In genomic region chr2:139574371-139574770, GRCh38 we compare ENCODE assay signal across 18 cellular contexts.
"Had no signal": no experiment of that assay in that cellular context is flagged by ENCODE, and none has a peak within 500 bp of the region (broad histone marks: within the 10 kb centered on the region; RNA-seq: fewer than 3 reads in every experiment).

No MANE protein-coding gene starts in this region.

- H3K9me3 ChIP-seq: esophagus muscularis mucosa, lower lobe of right lung, mucosa of descending colon had no signal

- H3K36me3 ChIP-seq: esophagus muscularis mucosa, heart right ventricle, left lung, lower lobe of right lung had no signal

- H3K4me3 ChIP-seq: coronary artery, dorsolateral prefrontal cortex, esophagus muscularis mucosa, heart right ventricle, left lung, lower lobe of right lung, mucosa of descending colon had no signal

- DNase-seq: dermis blood vessel endothelial cell; effector CD4-positive, alpha-beta T cell; effector memory CD4-positive, alpha-beta T cell; foreskin keratinocyte; glutamatergic neuron; head of caudate nucleus; heart right ventricle; hippocampal formation; left cardiac atrium; left lung; left ventricle myocardium superior; lower lobe of right lung; mesenchymal stem cell; mucosa of descending colon; naive thymus-derived CD4-positive, alpha-beta T cell had no signal

- H3K27me3 ChIP-seq: dorsolateral prefrontal cortex, esophagus muscularis mucosa, foreskin keratinocyte, heart right ventricle, left lung had no signal

- H3K27ac ChIP-seq: coronary artery, dorsolateral prefrontal cortex, esophagus muscularis mucosa, foreskin keratinocyte, heart right ventricle, left lung, lower lobe of right lung had no signal

- H3K4me1 ChIP-seq: esophagus muscularis mucosa, foreskin keratinocyte, heart right ventricle, left lung, lower lobe of right lung had no signal
